In genomic region chr17:81890447-81891302, GRCh38 we compare ENCODE assay signal across 8 cellular contexts. TPM values are rescaled to one million over a fixed set of nuclear protein-coding genes. Genes with fewer than 3 reads are reported as not detected.
DNase-seq lines count a peak whose midpoint lies in the region; ATAC-seq, FAIRE-seq and TF ChIP-seq lines count a peak whose summit lies in the region.

No MANE protein-coding gene starts in this region.

- peaks cover 72% of the 10 kb centered on the region for H3K36me3 ChIP-seq in NT2/D1 (ENCODE audit: insufficient read depth, insufficient read length, low read length)
- H3K36me3 ChIP-seq in naive thymus-derived CD4-positive, alpha-beta T cell (ENCODE audit: control insufficient read depth in 2 of 3, insufficient read depth in 3 of 3, low read length in 3 of 3): peaks cover 14 to 55% (median 24%) of the 10 kb centered on the region in 3 experiments

- TF ChIP-seq POLR2A in A549 (IDR thresholded peaks at IDR 0.05; ENCODE audit: low read length): no peak

- no peaks in the 10 kb centered on the region for H3K27me3 ChIP-seq in NT2/D1 (ENCODE audit: insufficient read depth, insufficient read length)
- H3K27me3 ChIP-seq in naive thymus-derived CD4-positive, alpha-beta T cell (ENCODE audit: control insufficient read depth in 2 of 2, insufficient read depth in 2 of 2, low read length in 2 of 2): no peaks in the 10 kb centered on the region

- no peak for ATAC-seq in A549
- peak; percentile 13 for ATAC-seq in GM19025 (IDR thresholded peaks at IDR 0.05; ENCODE audit: low read depth, unreplicated experiment)
- ATAC-seq in naive thymus-derived CD4-positive, alpha-beta T cell: no peak
- ATAC-seq in HG03135 (IDR thresholded peaks at IDR 0.05; ENCODE audit: unreplicated experiment): no peak
- ATAC-seq in GM21786 (IDR thresholded peaks at IDR 0.05; ENCODE audit: unreplicated experiment): no peak

- peak overlapping the region; percentile 78 to 96 (median 87) for H3K4me3 Mint-ChIP-seq in naive thymus-derived CD4-positive, alpha-beta T cell

- peak overlapping the region; percentile 84 to 97 (median 95) for H3K27ac Mint-ChIP-seq in naive thymus-derived CD4-positive, alpha-beta T cell

- no peak for FAIRE-seq in A549 (lab: Jason Lieb, UNC)

- no peak for TF ChIP-seq CTCF in A549 (IDR thresholded peaks at IDR 0.05)
- TF ChIP-seq CTCF in choroid plexus epithelial cell (conservative IDR thresholded peaks at IDR 0.05; ENCODE audit: low read depth, low read length): no peak

- H3K4me3 ChIP-seq in A549 (peak overlapping the region; percentile 90), NT2/D1 (ENCODE audit: insufficient read length, low read depth) (peak overlapping the region; percentile 99), choroid plexus epithelial cell (ENCODE audit: low read depth, low read length) (peak overlapping the region; percentile 91)
- peak overlapping the region; percentile 79 for H3K4me3 ChIP-seq in naive thymus-derived CD4-positive, alpha-beta T cell (ENCODE audit: low read length)

- H3K36me3 Mint-ChIP-seq in naive thymus-derived CD4-positive, alpha-beta T cell: peaks cover 9 to 26% (median 14%) of the 10 kb centered on the region in 5 donors

- no peaks in the 10 kb centered on the region for H3K27me3 Mint-ChIP-seq in naive thymus-derived CD4-positive, alpha-beta T cell

- H3K9me3 Mint-ChIP-seq in naive thymus-derived CD4-positive, alpha-beta T cell: peaks cover 0 to 1% (median 0%) of the 10 kb centered on the region in 11 donors

- H3K27ac ChIP-seq in A549: peak overlapping the region; percentile 94 to 98
- H3K27ac ChIP-seq in naive thymus-derived CD4-positive, alpha-beta T cell (ENCODE audit: low read depth, low read length): peak overlapping the region; percentile 82

- H3K9me3 ChIP-seq in A549: no peaks in the 10 kb centered on the region
- no peaks in the 10 kb centered on the region for H3K9me3 ChIP-seq in NT2/D1 (ENCODE audit: insufficient read depth, low read length)
- H3K9me3 ChIP-seq in naive thymus-derived CD4-positive, alpha-beta T cell (ENCODE audit: control insufficient read depth in 2 of 3, low read length in 3 of 3): no peaks in the 10 kb centered on the region

- intact Hi-C loops in naive thymus-derived CD4-positive, alpha-beta T cell (cut with micrococcal nuclease): loop anchor here (1.0 to 5.0 kb wide), 8 partner anchors 19 to 132 kb away; partner anchors contain the start of genes ARHGDIA (in 2 of the 2), PCYT2 (in 2 of the 2), CENPX (in 1 of the 2) and MAFG (in 1 of the 2)

- DNase-seq in A549 (ENCODE audit: low read depth in 1 of 2, low spot score in 1 of 2) (no peak), NT2/D1 (ENCODE audit: low read depth, low spot score) (no peak), choroid plexus epithelial cell (ENCODE audit: low read depth) (no peak), NCI-H1417 treated with DMSO at 0.1 percent for 48 hours (lab: John Stamatoyannopoulos, UW) (no peak)
- peak in 1 of 9 donors; percentile 47 for DNase-seq in naive thymus-derived CD4-positive, alpha-beta T cell

- CTCF ChIA-PET in A549 (lab: Yijun Ruan, JAX): interaction anchor here (1.4 to 2.4 kb wide), 3 partner anchors 37 to 69 kb away, joined by 3 to 7 read pairs (median 3); partner anchors contain the start of gene MAFG
- CTCF ChIA-PET in naive thymus-derived CD4-positive, alpha-beta T cell (lab: Charles Lee): no interaction called here

- H3K9ac ChIP-seq in NT2/D1 (ENCODE audit: insufficient read length, low read depth): peak overlapping the region; percentile 99

- 6% methylated on average over 44 of the region's 69 CpGs for WGBS in A549 (ENCODE audit: missing lambda C conversion rate)

- peaks cover 0 to 32% (median 19%) of the 10 kb centered on the region in 7 donors for H3K4me1 Mint-ChIP-seq in naive thymus-derived CD4-positive, alpha-beta T cell

- H3K4me2 ChIP-seq in A549: peak overlapping the region; percentile 99

- TF ChIP-seq RAD21 in A549 (conservative IDR thresholded peaks at IDR 0.05 in 1 of 2, IDR thresholded peaks at IDR 0.05 in 1 of 2): no peak

- POLR2A ChIA-PET in A549 (lab: Yijun Ruan, JAX): no interaction called here
- POLR2A ChIA-PET in naive thymus-derived CD4-positive, alpha-beta T cell (lab: Charles Lee): interaction anchor here (0.6 to 5.2 kb wide), 8 partner anchors 13 to 368 kb away, joined by 3 to 26 read pairs (median 3); partner anchors contain the start of genes ARL16, HGS and SIRT7

- TF ChIP-seq EP300 in A549 (IDR thresholded peaks at IDR 0.05): no peak

- H3K4me1 ChIP-seq in A549 (peaks cover 27% of the 10 kb centered on the region), NT2/D1 (ENCODE audit: insufficient read depth, insufficient read length) (peaks cover 5% of the 10 kb centered on the region)
- H3K4me1 ChIP-seq in naive thymus-derived CD4-positive, alpha-beta T cell (ENCODE audit: control insufficient read depth in 2 of 2, insufficient read depth in 2 of 2, low read length in 2 of 2): peaks cover 16 to 20% of the 10 kb centered on the region in 2 donors

TF ChIP-seq in A549, 52 proteins besides CTCF, POLR2A, EP300 and RAD21:
- TF ChIP-seq EHF (CRISPR knock-in tag; IDR thresholded peaks at IDR 0.05) (no peak), NR3C1 (IDR thresholded peaks at IDR 0.05) (no peak), KDM5A (IDR thresholded peaks at IDR 0.05) (peak; percentile 19; the same call in 1 of the 2 replicates), CBX2 (IDR thresholded peaks at IDR 0.05; ENCODE audit: borderline replicate concordance, low read depth) (no peak), HOXB13 (CRISPR knock-in tag; IDR thresholded peaks at IDR 0.05; ENCODE audit: low read depth) (no peak)

RNA-seq across cellular contexts. Expression of gene ALYREF, which starts 0.7 kb away (rescaled TPM):
- 125 and 130 TPM in 2 replicates for polyA plus RNA-seq in A549 (2011; rRNA removed)
- polyA plus RNA-seq in A549 (2012; cell fraction: cytosol; rRNA removed): 331 and 354 TPM in 2 replicates
- polyA plus RNA-seq in A549 (2012; cell fraction: nucleus; rRNA removed): 231 and 250 TPM in 2 replicates
- polyA plus RNA-seq in A549 (2017; fragmentation: RNase III; extraction: RNeasy Plus Mini Kit Qiagen cat#74134 plus additional on column Dnase treatment): 135 to 164 TPM (median 141 TPM) in 3 replicates
- 175 and 190 TPM in 2 replicates for polyA minus RNA-seq in A549 (2011; rRNA and poly(A)+ RNA removed)
- total RNA-seq in naive thymus-derived CD4-positive, alpha-beta T cell: 100 to 1,000 TPM in 1 of 5 experiments, 10 to 100 TPM in 4; 38.3 to 159 (median 83.2) TPM
- polyA plus RNA-seq in naive thymus-derived CD4-positive, alpha-beta T cell: 10 to 100 TPM; 28.5 to 31.5 TPM

RNA-seq across cellular contexts. Expression of gene ANAPC11, which starts 0.8 kb away (rescaled TPM):
- polyA plus RNA-seq in A549 (2011; rRNA removed) (351 and 428 TPM in 2 replicates), A549 (2017; fragmentation: RNase III; extraction: RNeasy Plus Mini Kit Qiagen cat#74134 plus additional on column Dnase treatment) (352 to 382 TPM (median 377 TPM) in 3 replicates)
- 1,168 and 1,461 TPM in 2 replicates for polyA plus RNA-seq in A549 (2012; cell fraction: cytosol; rRNA removed)
- polyA plus RNA-seq in A549 (2012; cell fraction: nucleus; rRNA removed): 941 and 1,063 TPM in 2 replicates
- 55.5 and 82.6 TPM in 2 replicates for polyA minus RNA-seq in A549 (2011; rRNA and poly(A)+ RNA removed)
- total RNA-seq in naive thymus-derived CD4-positive, alpha-beta T cell: 100 to 1,000 TPM in 1 of 5 experiments, 10 to 100 TPM in 4; 30.8 to 106 (median 40.5) TPM
- 100 to 1,000 TPM; 245 to 278 TPM for polyA plus RNA-seq in naive thymus-derived CD4-positive, alpha-beta T cell

RNA-seq across cellular contexts. Expression of gene NPB, which starts 11.4 kb away (rescaled TPM):
- polyA plus RNA-seq in A549 (2011; rRNA removed): 0.34 and 0.41 TPM in 2 replicates
- polyA plus RNA-seq in A549 (2012; cell fraction: cytosol; rRNA removed): 0.41 and 0.48 TPM in 2 replicates
- 0.48 and 0.61 TPM in 2 replicates for polyA plus RNA-seq in A549 (2012; cell fraction: nucleus; rRNA removed)
- polyA plus RNA-seq in A549 (2017; fragmentation: RNase III; extraction: RNeasy Plus Mini Kit Qiagen cat#74134 plus additional on column Dnase treatment): 0.29 to 0.45 TPM (median 0.38 TPM) in 3 replicates
- polyA minus RNA-seq in A549 (2011; rRNA and poly(A)+ RNA removed): 0.78 and 1.1 TPM in 2 replicates
- under 1 TPM in 4 of 5 experiments, not detected in 1; 0.29 to 0.59 (median 0.54) TPM for total RNA-seq in naive thymus-derived CD4-positive, alpha-beta T cell
- under 1 TPM in 1 of 2 donors, not detected in 1; 0.20 TPM for polyA plus RNA-seq in naive thymus-derived CD4-positive, alpha-beta T cell

RNA-seq across cellular contexts. Expression of gene ARHGDIA, which starts 19.5 kb away (rescaled TPM):
- polyA plus RNA-seq in A549 (2011; rRNA removed): 44.3 and 64.0 TPM in 2 replicates
- polyA plus RNA-seq in A549 (2012; cell fraction: cytosol; rRNA removed): 289 and 364 TPM in 2 replicates
- 444 and 691 TPM in 2 replicates for polyA plus RNA-seq in A549 (2012; cell fraction: nucleus; rRNA removed)
- 497 to 567 TPM (median 503 TPM) in 3 replicates for polyA plus RNA-seq in A549 (2017; fragmentation: RNase III; extraction: RNeasy Plus Mini Kit Qiagen cat#74134 plus additional on column Dnase treatment)
- 45.3 and 70.2 TPM in 2 replicates for polyA minus RNA-seq in A549 (2011; rRNA and poly(A)+ RNA removed)
- total RNA-seq in naive thymus-derived CD4-positive, alpha-beta T cell: 100 to 1,000 TPM; 308 to 671 (median 465) TPM
- 100 to 1,000 TPM in 1 of 2 donors, 10 to 100 TPM in 1; 66.5 to 140 TPM for polyA plus RNA-seq in naive thymus-derived CD4-positive, alpha-beta T cell

RNA-seq across cellular contexts. Expression of gene PCYT2, which starts 20.5 kb away (rescaled TPM):
- polyA plus RNA-seq in A549 (2011; rRNA removed) (7.1 and 7.7 TPM in 2 replicates), A549 (2017; fragmentation: RNase III; extraction: RNeasy Plus Mini Kit Qiagen cat#74134 plus additional on column Dnase treatment) (14.8 to 17.0 TPM (median 16.3 TPM) in 3 replicates)
- 16.6 and 20.5 TPM in 2 replicates for polyA plus RNA-seq in A549 (2012; cell fraction: cytosol; rRNA removed)
- polyA plus RNA-seq in A549 (2012; cell fraction: nucleus; rRNA removed): 39.2 and 46.7 TPM in 2 replicates
- 12.4 and 13.8 TPM in 2 replicates for polyA minus RNA-seq in A549 (2011; rRNA and poly(A)+ RNA removed)
- 10 to 100 TPM; 17.5 to 43.6 (median 35.2) TPM for total RNA-seq in naive thymus-derived CD4-positive, alpha-beta T cell
- 10 to 100 TPM; 22.4 to 27.0 TPM for polyA plus RNA-seq in naive thymus-derived CD4-positive, alpha-beta T cell
